In the genomic region with DNA sequence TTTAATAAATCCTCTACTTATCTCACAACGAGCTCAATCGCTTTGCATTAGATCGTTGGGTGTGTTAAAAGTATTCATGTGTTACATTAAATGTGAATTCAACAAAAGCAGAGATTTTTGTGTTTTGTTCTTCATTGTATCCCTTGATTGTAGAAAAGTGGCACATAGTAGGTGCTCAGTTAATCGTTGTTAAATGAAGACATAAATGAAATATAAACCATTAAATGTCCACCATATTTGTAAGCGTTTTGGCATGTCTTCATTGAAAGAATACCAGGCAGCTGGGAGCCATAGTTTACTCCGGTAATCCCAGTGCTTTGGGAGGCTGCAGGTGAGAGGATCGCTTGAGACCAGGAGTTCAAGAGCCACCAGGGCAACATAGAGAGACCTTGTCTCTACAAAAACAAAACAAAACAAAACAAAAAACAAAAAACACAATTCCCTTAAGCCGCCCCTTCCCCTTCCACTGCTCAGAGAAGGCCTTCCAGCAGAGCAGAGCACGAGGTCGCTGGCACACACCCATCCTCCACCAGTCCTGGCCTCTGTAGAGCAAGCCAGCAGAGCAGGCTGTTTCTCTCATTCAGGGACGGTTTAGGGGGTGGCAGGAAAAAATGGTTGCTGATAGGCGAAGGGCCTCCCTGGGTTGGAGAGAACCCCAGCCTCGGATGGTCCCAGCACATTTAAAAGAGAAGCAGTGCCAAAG, we compare ENCODE assay signal across 8 cellular contexts. TPM values are rescaled to one million over a fixed set of nuclear protein-coding genes. Genes with fewer than 3 reads are reported as not detected.
DNase-seq lines count a peak whose midpoint lies in the region; ATAC-seq lines count a peak whose summit lies in the region.

No MANE protein-coding gene starts in this region.

- H3K36me3 ChIP-seq in mesendoderm (ENCODE audit: control insufficient read depth, insufficient read depth, low read length) = no peaks in the 10 kb centered on the region

- H3K4me3 ChIP-seq in mesendoderm (ENCODE audit: low read length) = no peak overlapping the region

- H3K56ac ChIP-seq in mesendoderm (ENCODE audit: low read length) = peak overlapping the region; percentile 84

- peak overlapping the region; percentile 2 for H3K4me2 ChIP-seq in mesendoderm (ENCODE audit: low read length)

- intact Hi-C loops in Right ventricle myocardium inferior (cut with DNase I) (loop anchor here (10.0 kb wide), 1 partner anchor 651 kb away; a partner anchor contains a TSS), cardiac septum (cut with DNase I) (loop anchor here (2.0 kb wide), 4 partner anchors 37 to 155 kb away; no protein-coding TSS in a partner anchor)

- peaks cover 2% of the 10 kb centered on the region for H3K4me1 ChIP-seq in mesendoderm (ENCODE audit: control insufficient read depth, low read depth, low read length)

- H3K18ac ChIP-seq in mesendoderm (ENCODE audit: low read length) = peak overlapping the region; percentile 5

- peak overlapping the region; percentile 74 for H2BK5ac ChIP-seq in mesendoderm (ENCODE audit: low read length)

- H3K23ac ChIP-seq in mesendoderm (ENCODE audit: low read length) = no peak overlapping the region

- H3K27me3 Mint-ChIP-seq in central memory CD8-positive, alpha-beta T cell = no peaks in the 10 kb centered on the region

- H3K79me1 ChIP-seq in mesendoderm (ENCODE audit: low read length) = peaks cover 6% of the 10 kb centered on the region

- no peak overlapping the region for H2AK5ac ChIP-seq in mesendoderm (ENCODE audit: low read length)

- H2BK15ac ChIP-seq in mesendoderm (replicated peaks; ENCODE audit: low read depth) = no peak overlapping the region

- peak; percentile 39 for ATAC-seq in Right ventricle myocardium inferior
- ATAC-seq in HG02981 (IDR thresholded peaks at IDR 0.05; ENCODE audit: unreplicated experiment) = peak; percentile 44
- peak; percentile 44 for ATAC-seq in central memory CD8-positive, alpha-beta T cell (replicated peaks; ENCODE audit: extremely low read depth, poor library complexity, severe bottlenecking)

- peaks cover 3% of the 10 kb centered on the region for H3K79me2 ChIP-seq in mesendoderm (ENCODE audit: control insufficient read depth, insufficient read depth, low read length)

- no peak overlapping the region for H3K4ac ChIP-seq in mesendoderm (ENCODE audit: low read depth, low read length)

- H3K4me1 Mint-ChIP-seq in central memory CD8-positive, alpha-beta T cell = peaks cover 38% of the 10 kb centered on the region

- peaks cover 1% of the 10 kb centered on the region for H3K36me3 Mint-ChIP-seq in central memory CD8-positive, alpha-beta T cell (ENCODE audit: insufficient read depth)

- peak overlapping the region; percentile 1 for H4K8ac ChIP-seq in mesendoderm (ENCODE audit: low read depth, low read length)

- H3K4me3 Mint-ChIP-seq in central memory CD8-positive, alpha-beta T cell = peak overlapping the region; percentile 82

- no CpG with 5 or more reads among the region's 13 CpGs for WGBS in mesendoderm (ENCODE audit: extremely low coverage, insufficient coverage, low lambda C conversion rate)

- peak overlapping the region; percentile 76 for H3K9ac ChIP-seq in mesendoderm (ENCODE audit: low read length)

- DNase-seq in Right ventricle myocardium inferior (ENCODE audit: missing footprints) (no peak), cardiac septum (ENCODE audit: low spot score) (no peak), RKO (ENCODE audit: low spot score) (peak; percentile 40), mesendoderm (peak; percentile 50), ureter (ENCODE audit: low spot score) (peak; percentile 65), pons (ENCODE audit: low spot score) (no peak)
- DNase-seq in central memory CD8-positive, alpha-beta T cell (ENCODE audit: low spot score in 2 of 2) = no peak

- H3K27ac ChIP-seq in mesendoderm (ENCODE audit: low read depth, low read length) = no peak overlapping the region

- peak overlapping the region; percentile 75 for H3K27ac Mint-ChIP-seq in central memory CD8-positive, alpha-beta T cell (ENCODE audit: low read depth)

- H4K5ac ChIP-seq in mesendoderm (ENCODE audit: low read length) = peak overlapping the region; percentile 21

- no peaks in the 10 kb centered on the region for H3K27me3 ChIP-seq in mesendoderm (ENCODE audit: insufficient read depth, low read length, poor library complexity)

- H3K9me3 Mint-ChIP-seq in central memory CD8-positive, alpha-beta T cell = no peaks in the 10 kb centered on the region

- H2BK120ac ChIP-seq in mesendoderm (ENCODE audit: low read depth, low read length) = no peak overlapping the region

RNA-seq across cellular contexts. Expression of a gene that starts 0.7 kb away (rescaled TPM):
- 37.6 TPM for total RNA-seq in Right ventricle myocardium inferior
- 64.6 TPM for total RNA-seq in cardiac septum
- polyA plus RNA-seq in mesendoderm (2013, experiment 1 of 2) = 15.7 TPM
- polyA plus RNA-seq in mesendoderm (2013, experiment 2 of 2) = 15.7 TPM
- 135 TPM for total RNA-seq in ureter

RNA-seq across cellular contexts. Expression of a gene that starts 1.4 kb away (rescaled TPM):
- total RNA-seq in Right ventricle myocardium inferior (1.4 TPM), cardiac septum (1.0 TPM), ureter (2.2 TPM)
- 0.65 TPM for polyA plus RNA-seq in mesendoderm (2013, experiment 1 of 2)
- polyA plus RNA-seq in mesendoderm (2013, experiment 2 of 2) = 0.84 TPM

Comparison
In these comparisons a context has a peak if more than half of its experiments do, and no peak if none do; other contexts are left out.
1. DNase-seq: peak in RKO (single experiment), mesendoderm (single experiment) and ureter (single experiment); none in Right ventricle myocardium inferior (single experiment), cardiac septum (single experiment), central memory CD8-positive, alpha-beta T cell (0 of 2) and pons (single experiment).
2. Peak in every context shown above with its lines, with median percentiles within 50 percentile points of each other: ATAC-seq.